Comparison of ENCODE assay signal across 8 cellular contexts in genomic region chr5:140351609-140352334, GRCh38. TPM values are rescaled to one million over a fixed set of nuclear protein-coding genes. Genes with fewer than 3 reads are reported as not detected.
A peak's percentile ranks its signal among the peaks of the same experiment; 100 is the strongest.
DNase-seq lines count a peak whose midpoint lies in the region; ATAC-seq lines count a peak whose summit lies in the region.

No MANE protein-coding gene starts in this region.

- ATAC-seq in HG02678 (IDR thresholded peaks at IDR 0.05; ENCODE audit: unreplicated experiment) (peak; percentile 63), GM19035 (IDR thresholded peaks at IDR 0.05; ENCODE audit: unreplicated experiment) (no peak)
- ATAC-seq in naive thymus-derived CD4-positive, alpha-beta T cell = peak; percentile 91

- no peaks in the 10 kb centered on the region for H3K27me3 ChIP-seq in naive thymus-derived CD4-positive, alpha-beta T cell (ENCODE audit: control insufficient read depth in 2 of 2, insufficient read depth in 2 of 2, low read length in 2 of 2)

- no peak overlapping the region for H3K27ac ChIP-seq in naive thymus-derived CD4-positive, alpha-beta T cell (ENCODE audit: low read depth, low read length)

- H3K4me1 ChIP-seq in naive thymus-derived CD4-positive, alpha-beta T cell (ENCODE audit: control insufficient read depth in 2 of 2, insufficient read depth in 2 of 2, low read length in 2 of 2) = peaks cover 0 to 12% of the 10 kb centered on the region in 2 donors

- peak overlapping the region in 4 of 9 donors; percentile 0 to 41 (median 18) for H3K27ac Mint-ChIP-seq in naive thymus-derived CD4-positive, alpha-beta T cell

- no peaks in the 10 kb centered on the region for H3K9me3 ChIP-seq in naive thymus-derived CD4-positive, alpha-beta T cell (ENCODE audit: control insufficient read depth in 2 of 3, low read length in 3 of 3)

- peaks cover 4 to 39% (median 14%) of the 10 kb centered on the region in 7 donors for H3K4me1 Mint-ChIP-seq in naive thymus-derived CD4-positive, alpha-beta T cell

- H3K36me3 Mint-ChIP-seq in naive thymus-derived CD4-positive, alpha-beta T cell = no peaks in the 10 kb centered on the region

- no peak overlapping the region for H3K4me3 ChIP-seq in naive thymus-derived CD4-positive, alpha-beta T cell (ENCODE audit: low read length)

- CTCF ChIA-PET in naive thymus-derived CD4-positive, alpha-beta T cell (lab: Charles Lee) = interaction anchor here (0.6 to 14.9 kb wide), 16 partner anchors 9 to 201 kb away, joined by 3 to 262 read pairs (median 4); partner anchors contain the start of gene PFDN1

- intact Hi-C loops in naive thymus-derived CD4-positive, alpha-beta T cell (cut with micrococcal nuclease) = loop anchor here (1.0 to 10.0 kb wide), 5 partner anchors 9 to 277 kb away; partner anchors contain the start of gene CYSTM1 (in 1 of the 2)

- H3K36me3 ChIP-seq in naive thymus-derived CD4-positive, alpha-beta T cell (ENCODE audit: control insufficient read depth in 2 of 3, insufficient read depth in 3 of 3, low read length in 3 of 3) = no peaks in the 10 kb centered on the region

- POLR2A ChIA-PET in naive thymus-derived CD4-positive, alpha-beta T cell (lab: Charles Lee) = interaction anchor here (1.1 to 1.4 kb wide), 3 partner anchors 8 to 295 kb away, joined by 3 to 4 read pairs (median 4); no protein-coding TSS in a partner anchor

- peak overlapping the region in 5 of 10 donors; percentile 8 to 54 (median 29) for H3K4me3 Mint-ChIP-seq in naive thymus-derived CD4-positive, alpha-beta T cell

- peaks cover 0 to 13% (median 5%) of the 10 kb centered on the region in 5 donors for H3K27me3 Mint-ChIP-seq in naive thymus-derived CD4-positive, alpha-beta T cell

- DNase-seq in activated gamma-delta T cell treated with Interleukin-2 at 50 U/mL for 16 hours = peak; percentile 66
- no peak for DNase-seq in activated gamma-delta T cell (lab: John Stamatoyannopoulos, UW)
- peak; percentile 17 for DNase-seq in NCI-H2107 treated with DMSO at 0.1 percent for 48 hours (lab: John Stamatoyannopoulos, UW; ENCODE audit: unreplicated experiment)
- peak; percentile 57 for DNase-seq in activated CD4-positive, CD25-positive, alpha-beta regulatory T cell treated with anti-CD3 and anti-CD28 coated beads, Interleukin-2, amount 50 U/mL, for 16 hours (ENCODE audit: low read depth, low spot score)
- peak; percentile 62 for DNase-seq in epidermal melanocyte (ENCODE audit: insufficient read length, low spot score)
- DNase-seq in naive thymus-derived CD4-positive, alpha-beta T cell = peak in 8 of 9 donors; percentile 52 to 86 (median 78)

- H3K9me3 Mint-ChIP-seq in naive thymus-derived CD4-positive, alpha-beta T cell = no peaks in the 10 kb centered on the region

RNA-seq across cellular contexts. Expression of gene HBEGF, which starts 5.4 kb away (rescaled TPM):
- total RNA-seq in naive thymus-derived CD4-positive, alpha-beta T cell = 10 to 100 TPM in 3 of 5 experiments, under 1 TPM in 2; 0.35 to 95.5 (median 11.6) TPM
- not detected for polyA plus RNA-seq in naive thymus-derived CD4-positive, alpha-beta T cell

RNA-seq across cellular contexts. Expression of gene SLC4A9, which starts 8.2 kb away (rescaled TPM):
- under 1 TPM in 3 of 5 experiments, not detected in 2; 0.13 to 0.96 (median 0.34) TPM for total RNA-seq in naive thymus-derived CD4-positive, alpha-beta T cell
- polyA plus RNA-seq in naive thymus-derived CD4-positive, alpha-beta T cell = not detected

RNA-seq across cellular contexts. Expression of gene PFDN1, which starts 48.9 kb away (rescaled TPM):
- 10 to 100 TPM; 24.8 to 52.7 (median 28.2) TPM for total RNA-seq in naive thymus-derived CD4-positive, alpha-beta T cell
- polyA plus RNA-seq in naive thymus-derived CD4-positive, alpha-beta T cell = 100 to 1,000 TPM; 126 to 139 TPM

RNA-seq across cellular contexts. Expression of gene ANKHD1, which starts 49.9 kb away (rescaled TPM):
- 100 to 1,000 TPM; 145 to 240 (median 217) TPM for total RNA-seq in naive thymus-derived CD4-positive, alpha-beta T cell
- 10 to 100 TPM; 63.1 to 87.1 TPM for polyA plus RNA-seq in naive thymus-derived CD4-positive, alpha-beta T cell
